In genomic region chr7:93015193-93016084, GRCh38 we compare ENCODE assay signal across 12 cellular contexts.
DNase-seq lines count a peak whose midpoint lies in the region; FAIRE-seq and TF ChIP-seq lines count a peak whose summit lies in the region.
"Had no signal": no experiment of that assay in that cellular context is flagged by ENCODE, and none has a peak within 500 bp of the region (broad histone marks: within the 10 kb centered on the region; RNA-seq: fewer than 3 reads in every experiment).

No MANE protein-coding gene starts in this region.

- no peak for TF ChIP-seq POLR2A in H54 (IDR thresholded peaks at IDR 0.05; ENCODE audit: low read depth, low read length)

- H3K79me2 ChIP-seq in GM23248 (ENCODE audit: insufficient read depth) = no peaks in the 10 kb centered on the region
- H3K79me2 ChIP-seq in parathyroid adenoma = no peaks in the 10 kb centered on the region

- WGBS in GM23248 (ENCODE audit: low coverage in 1 of 2, low lambda C conversion rate in 2 of 2, missing lambda C conversion rate in 2 of 2), 2 experiments = 60 to 77% methylated on average over 4 of the region's 4 CpGs

- FAIRE-seq in H54 (lab: Jason Lieb, UNC) = no peak

- DNase-seq in GM23248 (peak; percentile 64), fibroblast of the aortic adventitia (ENCODE audit: low read depth) (peak; percentile 24), GM10266 (ENCODE audit: extremely low spot score) (no peak), superior temporal gyrus (ENCODE audit: extremely low spot score) (no peak), H54 (ENCODE audit: insufficient read length, low spot score) (no peak), RPMI8226 (no peak)
- DNase-seq: activated CD8-positive, alpha-beta memory T cell treated with anti-CD3 and anti-CD28 coated beads, Interleukin-2, amount 50 U/mL, for 48 hours; central memory CD4-positive, alpha-beta T cell; NCI-H69; upper lobe of left lung had no signal

- no peaks in the 10 kb centered on the region for H3K9me2 ChIP-seq in GM23248 (ENCODE audit: insufficient read depth)

- no peaks in the 10 kb centered on the region for H3K27me3 ChIP-seq in GM23248 (replicated peaks; ENCODE audit: insufficient read depth)
- H3K27me3 ChIP-seq in parathyroid adenoma (ENCODE audit: control insufficient read depth, insufficient read depth, low read length) = no peaks in the 10 kb centered on the region
- H3K27me3 ChIP-seq: upper lobe of left lung had no signal

- TF ChIP-seq CTCF in VCaP (conservative IDR thresholded peaks at IDR 0.05) (no peak), fibroblast of the aortic adventitia (IDR thresholded peaks at IDR 0.05; ENCODE audit: insufficient read depth, low read length) (no peak), parathyroid adenoma (IDR thresholded peaks at IDR 0.05) (no peak), GM10266 (IDR thresholded peaks at IDR 0.05; ENCODE audit: control insufficient read depth, insufficient read depth, low read depth, missing control alignments) (no peak)

- H3K4me3 ChIP-seq in GM23248 = no peak overlapping the region
- H3K4me3 ChIP-seq in fibroblast of the aortic adventitia (ENCODE audit: low read depth, low read length) = no peak overlapping the region
- H3K4me3 ChIP-seq in parathyroid adenoma (ENCODE audit: low read depth, low read length) = no peak overlapping the region
- H3K4me3 ChIP-seq: upper lobe of left lung had no signal

- H3K9me3 ChIP-seq in GM23248 (ENCODE audit: low read depth) (no peaks in the 10 kb centered on the region), parathyroid adenoma (ENCODE audit: control insufficient read depth, low read length) (no peaks in the 10 kb centered on the region)
- H3K9me3 ChIP-seq: upper lobe of left lung had no signal

- no peaks in the 10 kb centered on the region for H3K36me3 ChIP-seq in GM23248 (ENCODE audit: low read depth)
- no peaks in the 10 kb centered on the region for H3K36me3 ChIP-seq in parathyroid adenoma (ENCODE audit: control insufficient read depth, insufficient read depth, low read length)
- H3K36me3 ChIP-seq: upper lobe of left lung had no signal

- no peaks in the 10 kb centered on the region for H4K20me1 ChIP-seq in GM23248 (ENCODE audit: insufficient read depth)

- peak overlapping the region; percentile 20 for H3K9ac ChIP-seq in GM23248
- no peak overlapping the region for H3K9ac ChIP-seq in parathyroid adenoma

- H3K4me1 ChIP-seq in GM23248 (ENCODE audit: insufficient read depth) = peaks cover 44% of the 10 kb centered on the region
- no peaks in the 10 kb centered on the region for H3K4me1 ChIP-seq in parathyroid adenoma

- H2AFZ ChIP-seq in GM23248 = peak overlapping the region; percentile 63
- H2AFZ ChIP-seq in parathyroid adenoma = peak overlapping the region; percentile 18

- peaks cover 36% of the 10 kb centered on the region for H3F3A ChIP-seq in GM23248 (ENCODE audit: insufficient read depth)

- in situ Hi-C loops in GM23248 (cut with MboI) = no loop called here

- peak overlapping the region; percentile 47 for H3K4me2 ChIP-seq in GM23248 (ENCODE audit: unreplicated experiment)
- H3K4me2 ChIP-seq in parathyroid adenoma (ENCODE audit: low read length) = no peak overlapping the region

- H3K27ac ChIP-seq in GM23248 (peak overlapping the region; percentile 66), VCaP (peak overlapping the region; percentile 82), parathyroid adenoma (no peak overlapping the region)

Comparison
In these comparisons a context has a peak if more than half of its experiments do, and no peak if none do; other contexts are left out.
1. DNase-seq: peak in GM23248 (single experiment) and fibroblast of the aortic adventitia (single experiment); none in GM10266 (single experiment), superior temporal gyrus (single experiment), H54 (single experiment) and RPMI8226 (single experiment).